In genomic region chr19:13033819-13034611, GRCh38 we compare ENCODE assay signal across 8 cellular contexts. TPM values are rescaled to one million over a fixed set of nuclear protein-coding genes. Genes with fewer than 3 reads are reported as not detected.
DNase-seq lines count a peak whose midpoint lies in the region; ATAC-seq and TF ChIP-seq lines count a peak whose summit lies in the region.

No MANE protein-coding gene starts in this region.

- ATAC-seq in GM18907 (IDR thresholded peaks at IDR 0.05; ENCODE audit: unreplicated experiment) (peak; percentile 44), foreskin keratinocyte (peak; percentile 52), HG03095 (IDR thresholded peaks at IDR 0.05; ENCODE audit: unreplicated experiment) (no peak), HG02571 (IDR thresholded peaks at IDR 0.05; ENCODE audit: unreplicated experiment) (no peak)
- ATAC-seq in activated T-cell treated with anti-CD3 and anti-CD28 coated beads, Interleukin-2, amount 50 U/mL, for 4 hours: peak; percentile 74

- H3K4me1 Mint-ChIP-seq in activated T-cell treated with anti-CD3 and anti-CD28 coated beads, Interleukin-2, amount 50 U/mL, for 4 hours (ENCODE audit: low read depth): no peaks in the 10 kb centered on the region

- H3K4me3 ChIP-seq in AG09309 (ENCODE audit: control insufficient read depth, low read depth, low read length) (no peak overlapping the region), ovary (no peak overlapping the region)

- no peaks in the 10 kb centered on the region for H3K36me3 ChIP-seq in ovary

- no peaks in the 10 kb centered on the region for H3K36me3 Mint-ChIP-seq in activated T-cell treated with anti-CD3 and anti-CD28 coated beads, Interleukin-2, amount 50 U/mL, for 4 hours (ENCODE audit: insufficient read depth)

- H3K27ac ChIP-seq in foreskin keratinocyte: no peak overlapping the region
- H3K27ac ChIP-seq in ovary: peak overlapping the region; percentile 22 to 33

- TF ChIP-seq CTCF in AG09309 (IDR thresholded peaks at IDR 0.05; ENCODE audit: control insufficient read depth, insufficient read depth, low read depth, low read length, missing control alignments): peak; percentile 81
- peak; percentile 75 for TF ChIP-seq CTCF in foreskin keratinocyte (conservative IDR thresholded peaks at IDR 0.05)
- peak; percentile 24 to 64 (median 57) for TF ChIP-seq CTCF in ovary (IDR thresholded peaks at IDR 0.05)

- no peak for TF ChIP-seq POLR2A in ovary (IDR thresholded peaks at IDR 0.05)

- H3K27me3 ChIP-seq in foreskin keratinocyte (no peaks in the 10 kb centered on the region), ovary (no peaks in the 10 kb centered on the region)

- H3K9me3 ChIP-seq in ovary: no peaks in the 10 kb centered on the region

- no peak overlapping the region for H3K4me3 Mint-ChIP-seq in activated T-cell treated with anti-CD3 and anti-CD28 coated beads, Interleukin-2, amount 50 U/mL, for 4 hours

- DNase-seq in AG09309 (ENCODE audit: low read depth) (no peak), NCI-H774 (lab: John Stamatoyannopoulos, UW) (peak; percentile 11), foreskin keratinocyte (no peak), ovary (peak; percentile 75 to 86 (median 83))
- DNase-seq in activated T-cell treated with anti-CD3 and anti-CD28 coated beads, Interleukin-2, amount 50 U/mL, for 4 hours: peak; percentile 29

- no peaks in the 10 kb centered on the region for H3K9me3 Mint-ChIP-seq in activated T-cell treated with anti-CD3 and anti-CD28 coated beads, Interleukin-2, amount 50 U/mL, for 4 hours

- TF ChIP-seq EP300 in ovary (IDR thresholded peaks at IDR 0.05): no peak

- intact Hi-C loops in ovary (cut with DNase I): no loop called here

- WGBS in ovary, 3 donors: 45 to 51% (median 48%) methylated on average over 8 of the region's 8 CpGs

- peaks cover 44% of the 10 kb centered on the region for H3K4me1 ChIP-seq in foreskin keratinocyte
- peaks cover 53% of the 10 kb centered on the region for H3K4me1 ChIP-seq in ovary (ENCODE audit: insufficient read depth)

- H3K27me3 Mint-ChIP-seq in activated T-cell treated with anti-CD3 and anti-CD28 coated beads, Interleukin-2, amount 50 U/mL, for 4 hours (ENCODE audit: low read depth): no peaks in the 10 kb centered on the region

RNA-seq across cellular contexts. Expression of gene NFIX, which starts 38.7 kb away (rescaled TPM):
- total RNA-seq in activated T-cell treated with anti-CD3 and anti-CD28 coated beads, Interleukin-2, amount 50 U/mL, for 4 hours: 10 to 100 TPM; 11.1 to 20.4 (median 16.1) TPM
- total RNA-seq in foreskin keratinocyte (9.4 and 13.0 TPM in 2 replicates), ovary (100 to 1,000 TPM in 5 of 7 donors, 10 to 100 TPM in 2; 30.3 to 256 (median 223) TPM)
- polyA plus RNA-seq in foreskin keratinocyte (3.3 and 5.3 TPM in 2 replicates), ovary (10 to 100 TPM; 76.9 to 82.2 TPM)

Comparison
In these comparisons a context has a peak if more than half of its experiments do, and no peak if none do; other contexts are left out.
1. DNase-seq: peak in NCI-H774 (single experiment), activated T-cell treated with anti-CD3 and anti-CD28 coated beads, Interleukin-2, amount 50 U/mL, for 4 hours (single experiment) and ovary (5 of 5); none in AG09309 (single experiment) and foreskin keratinocyte (0 of 2).
2. ATAC-seq: peak in GM18907 (single experiment), activated T-cell treated with anti-CD3 and anti-CD28 coated beads, Interleukin-2, amount 50 U/mL, for 4 hours (2 of 2) and foreskin keratinocyte (single experiment); none in HG03095 (single experiment) and HG02571 (single experiment).
3. Peak in every context shown above with its lines, with median percentiles within 50 percentile points of each other: CTCF ChIP-seq.